In the genomic region with DNA sequence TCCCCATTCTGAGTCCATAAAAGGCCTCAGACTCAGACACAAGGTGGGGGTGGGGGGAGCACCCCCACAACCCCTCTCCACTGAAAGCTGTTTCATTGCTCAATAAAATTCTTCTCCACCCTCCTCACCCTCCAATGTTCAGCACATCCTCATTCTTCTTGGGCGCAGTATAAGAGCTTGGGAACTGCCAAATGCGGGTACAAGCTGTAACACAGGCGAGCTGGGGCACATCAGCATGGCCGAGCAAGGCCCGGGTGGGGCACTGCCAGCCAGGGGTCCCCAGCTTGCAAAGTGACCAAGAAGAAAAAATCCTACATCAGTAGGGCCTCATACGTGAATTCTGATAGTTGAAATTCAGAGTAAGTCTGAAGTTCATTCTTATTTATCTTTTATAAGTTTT, we compare ENCODE assay signal across 18 cellular contexts. TPM values are rescaled to one million over a fixed set of nuclear protein-coding genes. Genes with fewer than 3 reads are reported as not detected.
DNase-seq lines count a peak whose midpoint lies in the region; ATAC-seq and TF ChIP-seq lines count a peak whose summit lies in the region.
"Had no signal": no experiment of that assay in that cellular context is flagged by ENCODE, and none has a peak within 500 bp of the region (broad histone marks: within the 10 kb centered on the region; RNA-seq: fewer than 3 reads in every experiment).

No MANE protein-coding gene starts in this region.

- intact Hi-C loops in Calu3 (cut with micrococcal nuclease; ENCODE audit: unreplicated experiment): no loop called here

- no peaks in the 10 kb centered on the region for H3K27me3 ChIP-seq in RWPE2 (ENCODE audit: insufficient read depth, poor library complexity, severe bottlenecking)
- H3K27me3 ChIP-seq: BE2C had no signal

- H3K9me3 ChIP-seq in RWPE2 (ENCODE audit: severe bottlenecking): no peaks in the 10 kb centered on the region
- H3K9me3 ChIP-seq: BE2C had no signal

- no peak overlapping the region for H3K4me3 Mint-ChIP-seq in Calu3 (ENCODE audit: low read depth, unreplicated experiment)
- H3K4me3 Mint-ChIP-seq: CD4-positive, CD25-positive, alpha-beta regulatory T cell; IgD-negative memory B cell had no signal

- no peak for TF ChIP-seq CTCF in Calu3 (IDR thresholded peaks at IDR 0.05; ENCODE audit: unreplicated experiment)
- TF ChIP-seq CTCF in RWPE2 (IDR thresholded peaks at IDR 0.05; ENCODE audit: poor library complexity, severe bottlenecking): no peak
- TF ChIP-seq CTCF in epithelial cell of esophagus (IDR thresholded peaks at IDR 0.05; ENCODE audit: insufficient read depth, low read depth, low read length, missing control alignments): no peak

- BruUV-seq in Calu3 (replicated peaks; lab: Mats Ljungman, UMichigan): no TSS peak

- peak; percentile 23; the same call in 1 of the 3 replicates for ATAC-seq in RWPE2 (ENCODE audit: low read depth)
- ATAC-seq: HepG2 had no signal

- peaks cover 7% of the 10 kb centered on the region for H3K4me1 ChIP-seq in RWPE2 (ENCODE audit: insufficient read depth, poor library complexity, severe bottlenecking)

- H3K4me3 ChIP-seq in RWPE2 (ENCODE audit: severe bottlenecking): no peak overlapping the region
- H3K4me3 ChIP-seq in epithelial cell of esophagus (ENCODE audit: low read length): no peak overlapping the region

- H3K36me3 Mint-ChIP-seq in Calu3 (ENCODE audit: insufficient read depth, unreplicated experiment): no peaks in the 10 kb centered on the region

- H3K9me3 Mint-ChIP-seq in Calu3 (ENCODE audit: low read depth, unreplicated experiment): no peaks in the 10 kb centered on the region
- H3K9me3 Mint-ChIP-seq: CD4-positive, CD25-positive, alpha-beta regulatory T cell; IgD-negative memory B cell had no signal

- H3K27ac ChIP-seq in RWPE2 (ENCODE audit: poor library complexity, severe bottlenecking): no peak overlapping the region

- DNase-seq in Calu3: no peak
- no peak for DNase-seq in RWPE2 (ENCODE audit: low spot score)
- peak; percentile 52 for DNase-seq in epithelial cell of esophagus (ENCODE audit: low read depth)
- DNase-seq in central memory CD4-positive, alpha-beta T cell: no peak
- no peak for DNase-seq in NCI-H226
- no peak for DNase-seq in SHP77 treated with DMSO at 0.1 percent for 48 hours (lab: John Stamatoyannopoulos, UW)
- DNase-seq in NCI-H82 (lab: John Stamatoyannopoulos, UW): no peak
- DNase-seq: ACHN; BE2C; C1 segment of cervical spinal cord; CD4-positive, CD25-positive, alpha-beta regulatory T cell; DMS79; GDM1; GOT3; H7; KBM-7 had no signal

- H3K4me1 Mint-ChIP-seq in Calu3 (ENCODE audit: low read depth, unreplicated experiment): no peaks in the 10 kb centered on the region

- H3K27ac Mint-ChIP-seq in Calu3 (ENCODE audit: unreplicated experiment): peak overlapping the region; percentile 39
- H3K27ac Mint-ChIP-seq: IgD-negative memory B cell had no signal

- peaks cover 39% of the 10 kb centered on the region for H3K36me3 ChIP-seq in RWPE2 (ENCODE audit: low read depth)

- CTCF ChIA-PET in Calu3 (lab: Charles Lee): interaction anchor here (0.6 kb wide), 1 partner anchor 1962 kb away, joined by 5 read pairs; a partner anchor contains a TSS

- no peaks in the 10 kb centered on the region for H3K27me3 Mint-ChIP-seq in Calu3 (ENCODE audit: unreplicated experiment)
- H3K27me3 Mint-ChIP-seq: CD4-positive, CD25-positive, alpha-beta regulatory T cell; IgD-negative memory B cell had no signal

RNA-seq across cellular contexts. Expression of a gene that starts 50.1 kb away (rescaled TPM):
- 38.3 and 44.6 TPM in 2 replicates for total RNA-seq in Calu3 (2022)
